Comparison of ENCODE assay signal across 9 cellular contexts in the genomic region with DNA sequence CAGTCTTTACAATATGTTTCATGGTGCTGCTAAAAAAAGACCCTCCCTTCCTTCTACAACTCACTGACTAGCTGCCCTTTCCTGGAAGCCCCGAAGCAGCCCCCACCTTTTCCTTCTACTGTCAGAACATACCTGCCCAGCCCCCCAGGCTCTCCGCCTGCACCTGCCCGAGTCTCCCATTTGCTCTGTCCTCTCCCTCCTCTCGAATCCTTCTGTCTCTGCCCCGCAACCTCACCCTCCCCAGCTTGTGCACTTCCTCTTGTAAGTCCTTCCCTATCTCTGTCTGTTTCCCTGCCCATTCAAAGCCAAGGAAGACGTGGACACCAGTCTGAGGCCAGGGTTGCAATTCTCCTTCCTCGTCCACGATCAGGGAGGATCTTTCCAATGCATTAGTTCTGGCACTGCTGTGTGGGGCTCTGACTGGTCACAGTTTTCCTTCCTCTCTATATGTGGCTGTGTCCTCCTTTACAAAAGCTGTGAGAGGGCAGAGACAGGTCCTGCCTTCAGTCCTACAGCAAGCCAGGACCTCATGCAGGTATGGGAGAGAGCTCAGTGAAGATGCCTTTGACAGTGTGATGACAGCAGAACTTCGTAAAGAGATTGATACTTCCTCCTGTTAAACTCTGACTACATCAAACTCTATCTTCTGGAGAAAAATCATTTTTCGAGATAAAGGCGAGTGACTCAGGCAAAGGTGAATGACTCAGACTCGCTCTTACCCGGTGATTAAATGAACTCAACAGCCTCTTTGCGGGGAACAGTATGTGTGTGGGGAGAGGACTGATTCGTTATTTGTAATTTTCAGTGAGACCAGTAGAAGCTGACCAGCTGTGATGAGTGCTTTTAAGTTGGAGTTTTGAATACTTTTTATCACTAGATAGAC. TPM values are rescaled to one million over a fixed set of nuclear protein-coding genes. Genes with fewer than 3 reads are reported as not detected.
DNase-seq lines count a peak whose midpoint lies in the region; ATAC-seq and TF ChIP-seq lines count a peak whose summit lies in the region.
"Had no signal": no experiment of that assay in that cellular context is flagged by ENCODE, and none has a peak within 500 bp of the region (broad histone marks: within the 10 kb centered on the region; RNA-seq: fewer than 3 reads in every experiment).

No MANE protein-coding gene starts in this region.

- H3K27ac Mint-ChIP-seq in T-helper 1 cell treated with Interleukin-12 subunit alpha and Interleukin-12 subunit beta and Interleukin-4 antibody, amounts not matched to agents 30 μg/mL and 1 μg/mL, for 36 hours = peak overlapping the region; percentile 83

- no peaks in the 10 kb centered on the region for H3K9me3 Mint-ChIP-seq in T-helper 1 cell treated with Interleukin-12 subunit alpha and Interleukin-12 subunit beta and Interleukin-4 antibody, amounts not matched to agents 30 μg/mL and 1 μg/mL, for 36 hours

- peaks cover 24% of the 10 kb centered on the region for H3K4me1 Mint-ChIP-seq in T-helper 1 cell treated with Interleukin-12 subunit alpha and Interleukin-12 subunit beta and Interleukin-4 antibody, amounts not matched to agents 30 μg/mL and 1 μg/mL, for 36 hours (ENCODE audit: low read depth)

- H3K4me1 ChIP-seq in smooth muscle cell (ENCODE audit: low read depth) = peaks cover 10% of the 10 kb centered on the region

- H3K27me3 Mint-ChIP-seq in T-helper 1 cell treated with Interleukin-12 subunit alpha and Interleukin-12 subunit beta and Interleukin-4 antibody, amounts not matched to agents 30 μg/mL and 1 μg/mL, for 36 hours (ENCODE audit: low read depth) = no peaks in the 10 kb centered on the region

- no peaks in the 10 kb centered on the region for H3K79me2 ChIP-seq in smooth muscle cell (ENCODE audit: low read depth)

- no peak for ATAC-seq in GM19397 (IDR thresholded peaks at IDR 0.05; ENCODE audit: unreplicated experiment)

- no peak overlapping the region for H3K4me3 ChIP-seq in fibroblast of the aortic adventitia (ENCODE audit: low read depth, low read length)
- H3K4me3 ChIP-seq in smooth muscle cell = no peak overlapping the region

- peak; percentile 39 for DNase-seq in stimulated activated CD4-positive, alpha-beta T cell treated with anti-CD3 and anti-CD28 coated beads, Interleukin-1b, Interleukin-23, amount 100 ng/mL, for 48 hours
- no peak for DNase-seq in stimulated activated CD4-positive, alpha-beta T cell treated with anti-CD3 and anti-CD28 coated beads, Interleukin-2, amount 100 ng/mL, for 24 hours
- DNase-seq in fibroblast of the aortic adventitia (ENCODE audit: low read depth) (peak; percentile 78), DMS 273 (lab: John Stamatoyannopoulos, UW; ENCODE audit: unreplicated experiment) (no peak), smooth muscle cell (lab: John Stamatoyannopoulos, UW; ENCODE audit: unreplicated experiment) (no peak), T-helper 9 cell (no peak)
- DNase-seq: DMS79 had no signal

- no peak overlapping the region for H2AFZ ChIP-seq in smooth muscle cell (ENCODE audit: low read depth)

- no peak overlapping the region for H3K27ac ChIP-seq in smooth muscle cell (ENCODE audit: low read depth)

- no peaks in the 10 kb centered on the region for H4K20me1 ChIP-seq in smooth muscle cell (ENCODE audit: low read depth)

- 35% methylated on average over 15 of the region's 15 CpGs for WGBS in smooth muscle cell (ENCODE audit: low lambda C conversion rate)

- H3F3A ChIP-seq in smooth muscle cell (ENCODE audit: low read depth) = no peaks in the 10 kb centered on the region

- peaks cover 61% of the 10 kb centered on the region for H3K27me3 ChIP-seq in smooth muscle cell (ENCODE audit: low read depth)

- TF ChIP-seq CTCF in fibroblast of the aortic adventitia (IDR thresholded peaks at IDR 0.05; ENCODE audit: insufficient read depth, low read length) = no peak
- TF ChIP-seq CTCF in smooth muscle cell (IDR thresholded peaks at IDR 0.05; ENCODE audit: borderline replicate concordance, insufficient read depth, poor library complexity, severe bottlenecking) = no peak

- peaks cover 16% of the 10 kb centered on the region for H3K36me3 Mint-ChIP-seq in T-helper 1 cell treated with Interleukin-12 subunit alpha and Interleukin-12 subunit beta and Interleukin-4 antibody, amounts not matched to agents 30 μg/mL and 1 μg/mL, for 36 hours (ENCODE audit: low read depth)

- no peaks in the 10 kb centered on the region for H3K9me3 ChIP-seq in smooth muscle cell (replicated peaks; ENCODE audit: low read depth)

- H3K4me2 ChIP-seq in smooth muscle cell = no peak overlapping the region

- H3K4me3 Mint-ChIP-seq in T-helper 1 cell treated with Interleukin-12 subunit alpha and Interleukin-12 subunit beta and Interleukin-4 antibody, amounts not matched to agents 30 μg/mL and 1 μg/mL, for 36 hours = peak overlapping the region; percentile 42

- H3K36me3 ChIP-seq in smooth muscle cell (ENCODE audit: low read depth) = no peaks in the 10 kb centered on the region

- H3K9ac ChIP-seq in smooth muscle cell (ENCODE audit: low read depth) = no peak overlapping the region

RNA-seq across cellular contexts. Expression of a gene that starts 14.2 kb away (rescaled TPM):
- total RNA-seq in fibroblast of the aortic adventitia (ENCODE audit: low replicate concordance) = 0.08 and 1.1 TPM in 2 replicates
- under 0.01 TPM in 1 of 2 replicates, not detected in the other for total RNA-seq in smooth muscle cell
- polyA plus RNA-seq in smooth muscle cell = 0.52 TPM in 1 of 2 replicates, not detected in the other

Comparison
In these comparisons a context has a peak if more than half of its experiments do, and no peak if none do; other contexts are left out.
1. DNase-seq: peak in stimulated activated CD4-positive, alpha-beta T cell treated with anti-CD3 and anti-CD28 coated beads, Interleukin-1b, Interleukin-23, amount 100 ng/mL, for 48 hours (single experiment) and fibroblast of the aortic adventitia (single experiment); none in stimulated activated CD4-positive, alpha-beta T cell treated with anti-CD3 and anti-CD28 coated beads, Interleukin-2, amount 100 ng/mL, for 24 hours (0 of 2), DMS 273 (single experiment), smooth muscle cell (single experiment) and T-helper 9 cell (single experiment).